Comparison of ENCODE assay signal across 9 cellular contexts in genomic region chr3:109336272-109336957, GRCh38. TPM values are rescaled to one million over a fixed set of nuclear protein-coding genes. Genes with fewer than 3 reads are reported as not detected.
DNase-seq lines count a peak whose midpoint lies in the region; ATAC-seq, FAIRE-seq and TF ChIP-seq lines count a peak whose summit lies in the region.
"Had no signal": no experiment of that assay in that cellular context is flagged by ENCODE, and none has a peak within 500 bp of the region (broad histone marks: within the 10 kb centered on the region; RNA-seq: fewer than 3 reads in every experiment).

No MANE protein-coding gene starts in this region.

- DNase-seq in stimulated activated CD4-positive, alpha-beta T cell treated with anti-CD3 and anti-CD28 coated beads, Interleukin-4, amount 100 ng/mL, for 48 hours (ENCODE audit: low read depth in 2 of 2), result peak; percentile 4 to 6
- DNase-seq in stimulated activated CD4-positive, alpha-beta T cell treated with anti-CD3 and anti-CD28 coated beads, Interleukin-12 subunit alpha, Interleukin-12 subunit beta, amount 100 ng/mL, for 4 hours, result no peak
- DNase-seq in endothelial cell (ENCODE audit: low spot score) (peak; percentile 60), NCI-H1417 (lab: John Stamatoyannopoulos, UW) (no peak), GOT3 (lab: John Stamatoyannopoulos, UW) (no peak), mucosa of gallbladder (ENCODE audit: low spot score) (no peak), D721Med (ENCODE audit: insufficient read length, low spot score) (no peak)
- DNase-seq in natural killer cell treated with Interleukin-12 subunit alpha and Interleukin-12 subunit beta and Interleukin-15 and Interleukin-18, amount 100 ng/mL, for 72 hours (ENCODE audit: low spot score), result no peak
- DNase-seq: NCI-H2029 treated with DMSO at 0.1 percent for 48 hours had no signal

- H3K36me3 Mint-ChIP-seq in endothelial cell (ENCODE audit: low read depth, unreplicated experiment), result peaks cover 19% of the 10 kb centered on the region
- peaks cover 6% of the 10 kb centered on the region for H3K36me3 Mint-ChIP-seq in natural killer cell treated with Interleukin-12 subunit alpha and Interleukin-12 subunit beta and Interleukin-15 and Interleukin-18, amount 100 ng/mL, for 72 hours

- TF ChIP-seq CTCF in endothelial cell (IDR thresholded peaks at IDR 0.05; ENCODE audit: unreplicated experiment) (no peak), D721Med (IDR thresholded peaks at IDR 0.05; ENCODE audit: insufficient read depth, missing control alignments) (no peak)

- FAIRE-seq in D721Med (lab: Jason Lieb, UNC), result no peak

- peak overlapping the region; percentile 100 for H3K27ac Mint-ChIP-seq in endothelial cell (ENCODE audit: unreplicated experiment)
- H3K27ac Mint-ChIP-seq in natural killer cell treated with Interleukin-12 subunit alpha and Interleukin-12 subunit beta and Interleukin-15 and Interleukin-18, amount 100 ng/mL, for 72 hours, result no peak overlapping the region

- H3K4me1 Mint-ChIP-seq in endothelial cell (ENCODE audit: unreplicated experiment), result peaks cover 35% of the 10 kb centered on the region
- peaks cover 12 to 16% of the 10 kb centered on the region in 2 donors for H3K4me1 Mint-ChIP-seq in natural killer cell treated with Interleukin-12 subunit alpha and Interleukin-12 subunit beta and Interleukin-15 and Interleukin-18, amount 100 ng/mL, for 72 hours (ENCODE audit: low read depth in 2 of 2)

- peak in 1 of 2 donors; percentile 69 for ATAC-seq in natural killer cell treated with Interleukin-12 subunit alpha and Interleukin-12 subunit beta and Interleukin-15 and Interleukin-18, amount 100 ng/mL, for 72 hours

- peaks cover 3% of the 10 kb centered on the region for H3K27me3 Mint-ChIP-seq in endothelial cell (ENCODE audit: unreplicated experiment)
- H3K27me3 Mint-ChIP-seq in natural killer cell treated with Interleukin-12 subunit alpha and Interleukin-12 subunit beta and Interleukin-15 and Interleukin-18, amount 100 ng/mL, for 72 hours, result peaks cover 17 to 27% of the 10 kb centered on the region in 2 donors

- H3K4me3 Mint-ChIP-seq in endothelial cell (ENCODE audit: unreplicated experiment), result peak overlapping the region; percentile 95
- H3K4me3 Mint-ChIP-seq in natural killer cell treated with Interleukin-12 subunit alpha and Interleukin-12 subunit beta and Interleukin-15 and Interleukin-18, amount 100 ng/mL, for 72 hours, result peak overlapping the region; percentile 86

- H3K9me3 Mint-ChIP-seq in endothelial cell (ENCODE audit: unreplicated experiment), result no peaks in the 10 kb centered on the region
- no peaks in the 10 kb centered on the region for H3K9me3 Mint-ChIP-seq in natural killer cell treated with Interleukin-12 subunit alpha and Interleukin-12 subunit beta and Interleukin-15 and Interleukin-18, amount 100 ng/mL, for 72 hours

RNA-seq across cellular contexts. Expression of gene DPPA4, which starts 0.9 kb away (rescaled TPM):
- 80.5 TPM for total RNA-seq in endothelial cell (ENCODE audit: unreplicated experiment)
- under 1 TPM; 0.36 to 0.61 TPM for total RNA-seq in natural killer cell treated with Interleukin-12 subunit alpha and Interleukin-12 subunit beta and Interleukin-15 and Interleukin-18, amount 100 ng/mL, for 72 hours
- total RNA-seq in mucosa of gallbladder, result 0.86 TPM

RNA-seq across cellular contexts. Expression of gene DPPA2, which starts 20.1 kb away (rescaled TPM):
- total RNA-seq in endothelial cell (ENCODE audit: unreplicated experiment) (0.64 TPM), mucosa of gallbladder (not detected)
- total RNA-seq in natural killer cell treated with Interleukin-12 subunit alpha and Interleukin-12 subunit beta and Interleukin-15 and Interleukin-18, amount 100 ng/mL, for 72 hours, result not detected

Comparison
In these comparisons a context has a peak if more than half of its experiments do, and no peak if none do; other contexts are left out.
1. DNase-seq: peak in stimulated activated CD4-positive, alpha-beta T cell treated with anti-CD3 and anti-CD28 coated beads, Interleukin-4, amount 100 ng/mL, for 48 hours (2 of 2) and endothelial cell (single experiment); none in stimulated activated CD4-positive, alpha-beta T cell treated with anti-CD3 and anti-CD28 coated beads, Interleukin-12 subunit alpha, Interleukin-12 subunit beta, amount 100 ng/mL, for 4 hours (single experiment), natural killer cell treated with Interleukin-12 subunit alpha and Interleukin-12 subunit beta and Interleukin-15 and Interleukin-18, amount 100 ng/mL, for 72 hours (single experiment), NCI-H1417 (0 of 3), GOT3 (single experiment), mucosa of gallbladder (single experiment) and D721Med (single experiment).
2. RNA of gene DPPA4, which starts 0.9 kb away (total RNA-seq): 80.5 TPM in endothelial cell (single experiment); 0.86 TPM in mucosa of gallbladder (single experiment) and 0.36 to 0.61 TPM in natural killer cell treated with Interleukin-12 subunit alpha and Interleukin-12 subunit beta and Interleukin-15 and Interleukin-18, amount 100 ng/mL, for 72 hours; every median in the first group is over 10 times any median in the second.